ENCODE assay signal across 1 cellular context in the genomic region with DNA sequence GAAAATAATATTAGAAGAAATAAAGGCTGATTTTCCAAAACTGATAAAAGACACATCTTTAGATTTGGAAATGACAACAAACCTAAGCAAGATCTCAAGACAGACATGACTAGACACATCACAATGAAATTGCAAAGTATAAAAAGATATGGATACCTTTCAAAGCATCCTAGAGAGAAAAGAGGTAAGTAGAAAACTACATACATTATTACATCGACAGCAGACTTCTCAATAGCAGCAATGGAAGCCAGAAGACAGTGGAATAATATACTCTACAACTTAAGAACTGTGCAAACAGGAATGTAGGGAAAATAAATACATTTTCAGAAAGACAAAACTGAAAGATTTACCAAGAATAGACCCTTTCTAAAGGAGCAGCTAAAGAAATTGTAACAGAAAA.
TF ChIP-seq lines count a peak whose summit lies in the region.

No MANE protein-coding gene starts in this region.

TF ChIP-seq in K562, 482 proteins besides CTCF, POLR2A, EP300 and RAD21 (continued from another document):
- TF ChIP-seq, protein P1, sequence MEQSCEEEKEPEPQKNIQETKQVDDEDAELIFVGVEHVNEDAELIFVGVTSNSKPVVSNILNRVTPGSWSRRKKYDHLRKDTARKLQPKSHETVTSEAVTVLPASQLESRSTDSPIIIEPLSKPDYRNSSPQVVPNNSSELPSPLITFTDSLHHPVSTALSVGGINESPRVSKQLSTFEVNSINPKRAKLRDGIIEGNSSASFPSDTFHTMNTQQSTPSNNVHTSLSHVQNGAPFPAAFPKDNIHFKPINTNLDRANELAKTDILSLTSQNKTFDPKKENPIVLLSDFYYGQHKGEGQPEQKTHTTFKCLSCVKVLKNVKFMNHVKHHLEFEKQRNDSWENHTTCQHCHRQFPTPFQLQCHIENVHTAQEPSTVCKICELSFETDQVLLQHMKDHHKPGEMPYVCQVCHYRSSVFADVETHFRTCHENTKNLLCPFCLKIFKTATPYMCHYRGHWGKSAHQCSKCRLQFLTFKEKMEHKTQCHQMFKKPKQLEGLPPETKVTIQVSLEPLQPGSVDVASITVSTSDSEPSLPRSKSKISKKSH (CRISPR knock-in tag; IDR thresholded peaks at IDR 0.05), result peak; percentile 75; the same call in 1 of the 2 replicates
- TF ChIP-seq NR2C2 (CRISPR knock-in tag; IDR thresholded peaks at IDR 0.05), result no peak
- 0 out of 2 replicates have a peak, but pooled peaks have one; percentile 14 for TF ChIP-seq NR2C2 (tag; IDR thresholded peaks at IDR 0.05)
- peak; percentile 43 to 100 for TF ChIP-seq CBX3 (IDR thresholded peaks at IDR 0.05; ENCODE audit: borderline replicate concordance in 1 of 2, low read length in 2 of 2)
- TF ChIP-seq EHMT2 (IDR thresholded peaks at IDR 0.05), result peak; percentile 88
- TF ChIP-seq BRD9 (IDR thresholded peaks at IDR 0.05; ENCODE audit: low read depth, partially characterized antibody), result peak; percentile 32
- peak; percentile 99 for TF ChIP-seq CBX5 (IDR thresholded peaks at IDR 0.05; ENCODE audit: borderline replicate concordance, low read depth)
- peak; percentile 65 to 82 for TF ChIP-seq TRIM24 (IDR thresholded peaks at IDR 0.05)
- TF ChIP-seq, protein P2, sequence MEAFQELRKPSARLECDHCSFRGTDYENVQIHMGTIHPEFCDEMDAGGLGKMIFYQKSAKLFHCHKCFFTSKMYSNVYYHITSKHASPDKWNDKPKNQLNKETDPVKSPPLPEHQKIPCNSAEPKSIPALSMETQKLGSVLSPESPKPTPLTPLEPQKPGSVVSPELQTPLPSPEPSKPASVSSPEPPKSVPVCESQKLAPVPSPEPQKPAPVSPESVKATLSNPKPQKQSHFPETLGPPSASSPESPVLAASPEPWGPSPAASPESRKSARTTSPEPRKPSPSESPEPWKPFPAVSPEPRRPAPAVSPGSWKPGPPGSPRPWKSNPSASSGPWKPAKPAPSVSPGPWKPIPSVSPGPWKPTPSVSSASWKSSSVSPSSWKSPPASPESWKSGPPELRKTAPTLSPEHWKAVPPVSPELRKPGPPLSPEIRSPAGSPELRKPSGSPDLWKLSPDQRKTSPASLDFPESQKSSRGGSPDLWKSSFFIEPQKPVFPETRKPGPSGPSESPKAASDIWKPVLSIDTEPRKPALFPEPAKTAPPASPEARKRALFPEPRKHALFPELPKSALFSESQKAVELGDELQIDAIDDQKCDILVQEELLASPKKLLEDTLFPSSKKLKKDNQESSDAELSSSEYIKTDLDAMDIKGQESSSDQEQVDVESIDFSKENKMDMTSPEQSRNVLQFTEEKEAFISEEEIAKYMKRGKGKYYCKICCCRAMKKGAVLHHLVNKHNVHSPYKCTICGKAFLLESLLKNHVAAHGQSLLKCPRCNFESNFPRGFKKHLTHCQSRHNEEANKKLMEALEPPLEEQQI (IDR thresholded peaks at IDR 0.05), result peak; percentile 77; the same call in 1 of the 2 replicates
- TF ChIP-seq SMARCC2 (IDR thresholded peaks at IDR 0.05; ENCODE audit: low read depth), result no peak
- TF ChIP-seq CBX1 (IDR thresholded peaks at IDR 0.05; ENCODE audit: low read depth), result peak; percentile 90
- no peak for TF ChIP-seq NEUROD1 (IDR thresholded peaks at IDR 0.05; ENCODE audit: borderline replicate concordance, low read depth, low read length, partially characterized antibody)
- TF ChIP-seq ZEB2 (IDR thresholded peaks at IDR 0.05), result peak; percentile 43; the same call in 1 of the 2 replicates
- no peak for TF ChIP-seq THRAP3 (IDR thresholded peaks at IDR 0.05; ENCODE audit: borderline replicate concordance)
- TF ChIP-seq MCM3 (IDR thresholded peaks at IDR 0.05), result no peak
- TF ChIP-seq EP400 (IDR thresholded peaks at IDR 0.05), result peak; percentile 12; the same call in 1 of the 2 replicates
- TF ChIP-seq TRIM28 (IDR thresholded peaks at IDR 0.05), result peak; percentile 99
- TF ChIP-seq MIER1 (IDR thresholded peaks at IDR 0.05; ENCODE audit: low read depth), result peak; percentile 16; the same call in 1 of the 2 replicates
- no peak for TF ChIP-seq ESRRA (IDR thresholded peaks at IDR 0.05; ENCODE audit: borderline replicate concordance, low read depth)
- TF ChIP-seq ARNT (IDR thresholded peaks at IDR 0.05), result 0 out of 4 replicates have a peak, but pooled peaks of 1 of the 2 experiments have one; percentile 58
- peak in 1 of 2 experiments; percentile 86; a peak in 2 of 4 replicates for TF ChIP-seq HDAC1 (IDR thresholded peaks at IDR 0.05)
- no peak for TF ChIP-seq TEAD4 (IDR thresholded peaks at IDR 0.05; ENCODE audit: low read length)
- TF ChIP-seq TEAD4 (CRISPR knock-in tag; IDR thresholded peaks at IDR 0.05; ENCODE audit: borderline replicate concordance), result no peak
- TF ChIP-seq XRCC3 (IDR thresholded peaks at IDR 0.05), result peak; percentile 81; the same call in 1 of the 2 replicates
- TF ChIP-seq, protein P3, sequence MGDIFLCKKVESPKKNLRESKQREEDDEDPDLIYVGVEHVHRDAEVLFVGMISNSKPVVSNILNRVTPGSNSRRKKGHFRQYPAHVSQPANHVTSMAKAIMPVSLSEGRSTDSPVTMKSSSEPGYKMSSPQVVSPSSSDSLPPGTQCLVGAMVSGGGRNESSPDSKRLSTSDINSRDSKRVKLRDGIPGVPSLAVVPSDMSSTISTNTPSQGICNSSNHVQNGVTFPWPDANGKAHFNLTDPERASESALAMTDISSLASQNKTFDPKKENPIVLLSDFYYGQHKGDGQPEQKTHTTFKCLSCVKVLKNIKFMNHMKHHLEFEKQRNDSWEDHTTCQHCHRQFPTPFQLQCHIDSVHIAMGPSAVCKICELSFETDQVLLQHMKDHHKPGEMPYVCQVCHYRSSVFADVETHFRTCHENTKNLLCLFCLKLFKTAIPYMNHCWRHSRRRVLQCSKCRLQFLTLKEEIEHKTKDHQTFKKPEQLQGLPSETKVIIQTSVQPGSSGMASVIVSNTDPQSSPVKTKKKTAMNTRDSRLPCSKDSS (IDR thresholded peaks at IDR 0.05; ENCODE audit: low read depth, partially characterized antibody), result peak; percentile 83
- TF ChIP-seq CC2D1A (IDR thresholded peaks at IDR 0.05), result 0 out of 2 replicates have a peak, but pooled peaks have one; percentile 9
